ENCODE assay signal across 17 cellular contexts in the genomic region with DNA sequence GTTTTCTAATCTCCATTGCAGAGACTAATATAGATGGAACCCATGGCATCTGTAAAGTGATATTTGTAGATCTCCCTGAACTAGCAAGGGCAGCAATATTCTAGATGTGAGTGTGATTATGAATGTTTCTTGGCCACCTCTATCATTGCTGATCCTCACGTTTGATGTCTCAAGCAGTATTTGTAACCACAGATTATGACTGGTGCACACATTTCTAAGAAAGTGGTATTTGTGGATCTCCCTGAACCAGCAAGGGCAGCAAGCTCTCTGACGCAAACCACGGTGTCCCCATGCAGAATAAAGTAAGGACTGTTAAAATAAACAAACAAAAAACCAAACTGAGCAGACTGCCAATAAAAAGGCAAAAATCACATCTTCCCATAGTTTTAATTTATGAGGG.
DNase-seq lines count a peak whose midpoint lies in the region; ATAC-seq and TF ChIP-seq lines count a peak whose summit lies in the region.
"Had no signal": no experiment of that assay in that cellular context is flagged by ENCODE, and none has a peak within 500 bp of the region (broad histone marks: within the 10 kb centered on the region; RNA-seq: fewer than 3 reads in every experiment).

No MANE protein-coding gene starts in this region.

- no peaks in the 10 kb centered on the region for H3K9me3 Mint-ChIP-seq in neural crest cell
- H3K9me3 Mint-ChIP-seq: activated naive CD4-positive, alpha-beta T cell treated with anti-CD3 and anti-CD28 coated beads, Interleukin-2, amount 10 ng/mL, durations not matched to agents 7 days and 5 days; activated T-cell treated with anti-CD3 and anti-CD28 coated beads, Interleukin-2, amount 50 U/mL, for 24 hours; stimulated activated naive CD8-positive, alpha-beta T cell treated with anti-CD3 and anti-CD28 coated beads, Interleukin-15, amount 100 ng/mL, for 72 hours had no signal

- ATAC-seq in GM18519 (IDR thresholded peaks at IDR 0.05; ENCODE audit: low FRiP score, unreplicated experiment) (no peak), GM21619 (IDR thresholded peaks at IDR 0.05; ENCODE audit: unreplicated experiment) (no peak)
- ATAC-seq: activated CD4-positive, CD25-positive, alpha-beta regulatory T cell treated with anti-CD3 and anti-CD28 coated beads, Interleukin-2, amount 50 U/mL, for 24 hours; activated CD8-positive, alpha-beta T cell treated with anti-CD3 and anti-CD28 coated beads, Interleukin-2, amount 10 ng/mL, durations not matched to agents 7 days and 5 days; stimulated activated naive CD8-positive, alpha-beta T cell treated with anti-CD3 and anti-CD28 coated beads, Interleukin-15, amount 100 ng/mL, for 72 hours had no signal

- TF ChIP-seq CTCF in neural crest cell (conservative IDR thresholded peaks at IDR 0.05), result no peak

- DNase-seq in EL (peak; percentile 41), LHCN-M2 (ENCODE audit: low read depth) (peak; percentile 46), astrocyte of the hippocampus (ENCODE audit: low read depth, low spot score) (peak; percentile 25), neural crest cell (ENCODE audit: low read depth, low spot score) (no peak), activated T-cell treated with anti-CD3 and anti-CD28 coated beads for 4 hours (no peak)
- DNase-seq: activated CD8-positive, alpha-beta T cell treated with anti-CD3 and anti-CD28 coated beads, Interleukin-2, amount 10 ng/mL, durations not matched to agents 7 days and 5 days; activated naive CD4-positive, alpha-beta T cell treated with anti-CD3 and anti-CD28 coated beads, Interleukin-2, amount 10 ng/mL, durations not matched to agents 7 days and 5 days; activated T-cell treated with anti-CD3 and anti-CD28 coated beads, Interleukin-2, amount 50 U/mL, for 24 hours; effector memory CD4-positive, alpha-beta T cell; HCEC 1CT; head of caudate nucleus; spleen; stimulated activated CD4-positive, alpha-beta T cell treated with anti-CD3 and anti-CD28 coated beads, Interleukin-4, amount 100 ng/mL, for 24 hours; stimulated activated naive CD8-positive, alpha-beta T cell treated with anti-CD3 and anti-CD28 coated beads, Interleukin-15, amount 100 ng/mL, for 72 hours had no signal

- peaks cover 79% of the 10 kb centered on the region for H3K4me1 Mint-ChIP-seq in neural crest cell
- H3K4me1 Mint-ChIP-seq: activated naive CD4-positive, alpha-beta T cell treated with anti-CD3 and anti-CD28 coated beads, Interleukin-2, amount 10 ng/mL, durations not matched to agents 7 days and 5 days; stimulated activated naive CD8-positive, alpha-beta T cell treated with anti-CD3 and anti-CD28 coated beads, Interleukin-15, amount 100 ng/mL, for 72 hours had no signal

- peak overlapping the region; percentile 7 for H3K4me3 Mint-ChIP-seq in neural crest cell
- H3K4me3 Mint-ChIP-seq: activated CD8-positive, alpha-beta T cell treated with anti-CD3 and anti-CD28 coated beads, Interleukin-2, amount 10 ng/mL, durations not matched to agents 7 days and 5 days; activated naive CD4-positive, alpha-beta T cell treated with anti-CD3 and anti-CD28 coated beads, Interleukin-2, amount 10 ng/mL, durations not matched to agents 7 days and 5 days; activated T-cell treated with anti-CD3 and anti-CD28 coated beads, Interleukin-2, amount 50 U/mL, for 24 hours; stimulated activated naive CD8-positive, alpha-beta T cell treated with anti-CD3 and anti-CD28 coated beads, Interleukin-15, amount 100 ng/mL, for 72 hours had no signal

- peak overlapping the region; percentile 6 for H3K27ac Mint-ChIP-seq in neural crest cell (ENCODE audit: unreplicated experiment)
- H3K27ac Mint-ChIP-seq: activated CD8-positive, alpha-beta T cell treated with anti-CD3 and anti-CD28 coated beads, Interleukin-2, amount 10 ng/mL, durations not matched to agents 7 days and 5 days; activated naive CD4-positive, alpha-beta T cell treated with anti-CD3 and anti-CD28 coated beads, Interleukin-2, amount 10 ng/mL, durations not matched to agents 7 days and 5 days; activated T-cell treated with anti-CD3 and anti-CD28 coated beads, Interleukin-2, amount 50 U/mL, for 24 hours; stimulated activated naive CD8-positive, alpha-beta T cell treated with anti-CD3 and anti-CD28 coated beads, Interleukin-15, amount 100 ng/mL, for 72 hours had no signal

- H3K36me3 Mint-ChIP-seq in neural crest cell (ENCODE audit: low read depth), result no peaks in the 10 kb centered on the region
- H3K36me3 Mint-ChIP-seq: activated naive CD4-positive, alpha-beta T cell treated with anti-CD3 and anti-CD28 coated beads, Interleukin-2, amount 10 ng/mL, durations not matched to agents 7 days and 5 days had no signal

- H3K27me3 Mint-ChIP-seq in neural crest cell (ENCODE audit: low read depth), result no peaks in the 10 kb centered on the region
- H3K27me3 Mint-ChIP-seq: activated naive CD4-positive, alpha-beta T cell treated with anti-CD3 and anti-CD28 coated beads, Interleukin-2, amount 10 ng/mL, durations not matched to agents 7 days and 5 days; activated T-cell treated with anti-CD3 and anti-CD28 coated beads, Interleukin-2, amount 50 U/mL, for 24 hours; stimulated activated naive CD8-positive, alpha-beta T cell treated with anti-CD3 and anti-CD28 coated beads, Interleukin-15, amount 100 ng/mL, for 72 hours had no signal

Comparison
In these comparisons a context has a peak if more than half of its experiments do, and no peak if none do; other contexts are left out.
1. DNase-seq: peak in EL (single experiment), LHCN-M2 (single experiment) and astrocyte of the hippocampus (single experiment); none in neural crest cell (single experiment) and activated T-cell treated with anti-CD3 and anti-CD28 coated beads for 4 hours (single experiment).